Comparison of ENCODE assay signal across 29 cellular contexts in genomic region chr4:17869327-17869726, GRCh38.
"Had no signal": no experiment of that assay in that cellular context is flagged by ENCODE, and none has a peak within 500 bp of the region (broad histone marks: within the 10 kb centered on the region; RNA-seq: fewer than 3 reads in every experiment).

No MANE protein-coding gene starts in this region.

- H3K4me1 ChIP-seq: left ventricle myocardium inferior, pancreas, prostate gland, stomach, testis, thyroid gland, transverse colon, upper lobe of left lung had no signal

- FAIRE-seq: pancreas had no signal

- H3K9me3 ChIP-seq: left ventricle myocardium inferior, mucosa of descending colon, pancreas, prostate gland, stomach, testis, thyroid gland, transverse colon, upper lobe of left lung had no signal

- H3K27me3 ChIP-seq: pancreas, stomach, testis, thyroid gland, transverse colon, upper lobe of left lung had no signal

- H3K27ac ChIP-seq: left ventricle myocardium inferior, pancreas, prostate gland, skin epidermis, stomach, testis, thyroid gland, transverse colon, upper lobe of left lung had no signal

- H3K27ac Mint-ChIP-seq: immature natural killer cell; naive thymus-derived CD4-positive, alpha-beta T cell; natural killer cell treated with Interleukin-12 subunit alpha and Interleukin-12 subunit beta and Interleukin-15 and Interleukin-18, amount 100 ng/mL, for 72 hours; stimulated activated naive B cell treated with anti-CD40 and anti-IgM and Interleukin-4, amounts not matched to agents 10 μg/mL and 1 μg/mL and 100 μg/mL, for 72 hours had no signal

- H3K4me1 Mint-ChIP-seq: immature natural killer cell; naive thymus-derived CD4-positive, alpha-beta T cell; stimulated activated naive B cell treated with anti-CD40 and anti-IgM and Interleukin-4, amounts not matched to agents 10 μg/mL and 1 μg/mL and 100 μg/mL, for 72 hours had no signal

- H3K36me3 ChIP-seq: left ventricle myocardium inferior, pancreas, prostate gland, thyroid gland, transverse colon, upper lobe of left lung had no signal

- H3K4me3 ChIP-seq: left ventricle myocardium inferior, lung, mucosa of descending colon, pancreas, prostate gland, skin epidermis, stomach, testis, thyroid gland, transverse colon, upper lobe of left lung had no signal

- H3K4me3 Mint-ChIP-seq: immature natural killer cell; naive thymus-derived CD4-positive, alpha-beta T cell; natural killer cell treated with Interleukin-12 subunit alpha and Interleukin-12 subunit beta and Interleukin-15 and Interleukin-18, amount 100 ng/mL, for 72 hours; neural crest cell; stimulated activated naive B cell treated with anti-CD40 and anti-IgM and Interleukin-4, amounts not matched to agents 10 μg/mL and 1 μg/mL and 100 μg/mL, for 72 hours had no signal

- ATAC-seq: mucosa of descending colon; naive thymus-derived CD4-positive, alpha-beta T cell; natural killer cell treated with Interleukin-12 subunit alpha and Interleukin-12 subunit beta and Interleukin-15 and Interleukin-18, amount 100 ng/mL, for 72 hours; pancreas; right cardiac atrium; sciatic nerve; stimulated activated naive B cell treated with anti-CD40 and anti-IgM and Interleukin-4, amounts not matched to agents 10 μg/mL and 1 μg/mL and 100 μg/mL, for 72 hours; stimulated activated naive CD8-positive, alpha-beta T cell treated with anti-CD3 and anti-CD28 coated beads, Interleukin-15, Interleukin-2, amounts not matched to agents 100 U/mL and 50 U/mL, for 24 hours had no signal

- H3K27me3 Mint-ChIP-seq: naive thymus-derived CD4-positive, alpha-beta T cell; natural killer cell treated with Interleukin-12 subunit alpha and Interleukin-12 subunit beta and Interleukin-15 and Interleukin-18, amount 100 ng/mL, for 72 hours; stimulated activated naive B cell treated with anti-CD40 and anti-IgM and Interleukin-4, amounts not matched to agents 10 μg/mL and 1 μg/mL and 100 μg/mL, for 72 hours had no signal

- DNase-seq: hypothalamus; immature natural killer cell; islet precursor cell; left ventricle myocardium inferior; midbrain; mucosa of descending colon; naive thymus-derived CD4-positive, alpha-beta T cell; nucleus accumbens; pancreas; posterior cingulate gyrus; retina; right cardiac atrium; stimulated activated CD4-positive, alpha-beta T cell treated with anti-CD3 and anti-CD28 coated beads, Interleukin-12 subunit alpha, Interleukin-12 subunit beta, amount 100 ng/mL, for 4 hours; stimulated activated CD4-positive, alpha-beta T cell treated with anti-CD3 and anti-CD28 coated beads, Interleukin-15, amount 100 ng/mL, for 24 hours; stimulated activated CD4-positive, alpha-beta T cell treated with anti-CD3 and anti-CD28 coated beads, Interleukin-2, amount 100 ng/mL, for 24 hours; stimulated activated CD4-positive, alpha-beta T cell treated with anti-CD3 and anti-CD28 coated beads, Interleukin-4, amount 100 ng/mL, for 1 hour; stimulated activated naive B cell treated with anti-CD40 and anti-IgM and Interleukin-4, amounts not matched to agents 10 μg/mL and 1 μg/mL and 100 μg/mL, for 72 hours; stimulated activated naive CD8-positive, alpha-beta T cell treated with anti-CD3 and anti-CD28 coated beads, Interleukin-15, Interleukin-2, amounts not matched to agents 100 U/mL and 50 U/mL, for 24 hours; stomach; testis; thyroid gland; transverse colon; upper lobe of left lung had no signal

- H3K9me3 Mint-ChIP-seq: immature natural killer cell; natural killer cell treated with Interleukin-12 subunit alpha and Interleukin-12 subunit beta and Interleukin-15 and Interleukin-18, amount 100 ng/mL, for 72 hours; neural crest cell; stimulated activated naive B cell treated with anti-CD40 and anti-IgM and Interleukin-4, amounts not matched to agents 10 μg/mL and 1 μg/mL and 100 μg/mL, for 72 hours had no signal

- H3K36me3 Mint-ChIP-seq: natural killer cell treated with Interleukin-12 subunit alpha and Interleukin-12 subunit beta and Interleukin-15 and Interleukin-18, amount 100 ng/mL, for 72 hours had no signal
